ENCODE assay signal across 28 cellular contexts in the genomic region with DNA sequence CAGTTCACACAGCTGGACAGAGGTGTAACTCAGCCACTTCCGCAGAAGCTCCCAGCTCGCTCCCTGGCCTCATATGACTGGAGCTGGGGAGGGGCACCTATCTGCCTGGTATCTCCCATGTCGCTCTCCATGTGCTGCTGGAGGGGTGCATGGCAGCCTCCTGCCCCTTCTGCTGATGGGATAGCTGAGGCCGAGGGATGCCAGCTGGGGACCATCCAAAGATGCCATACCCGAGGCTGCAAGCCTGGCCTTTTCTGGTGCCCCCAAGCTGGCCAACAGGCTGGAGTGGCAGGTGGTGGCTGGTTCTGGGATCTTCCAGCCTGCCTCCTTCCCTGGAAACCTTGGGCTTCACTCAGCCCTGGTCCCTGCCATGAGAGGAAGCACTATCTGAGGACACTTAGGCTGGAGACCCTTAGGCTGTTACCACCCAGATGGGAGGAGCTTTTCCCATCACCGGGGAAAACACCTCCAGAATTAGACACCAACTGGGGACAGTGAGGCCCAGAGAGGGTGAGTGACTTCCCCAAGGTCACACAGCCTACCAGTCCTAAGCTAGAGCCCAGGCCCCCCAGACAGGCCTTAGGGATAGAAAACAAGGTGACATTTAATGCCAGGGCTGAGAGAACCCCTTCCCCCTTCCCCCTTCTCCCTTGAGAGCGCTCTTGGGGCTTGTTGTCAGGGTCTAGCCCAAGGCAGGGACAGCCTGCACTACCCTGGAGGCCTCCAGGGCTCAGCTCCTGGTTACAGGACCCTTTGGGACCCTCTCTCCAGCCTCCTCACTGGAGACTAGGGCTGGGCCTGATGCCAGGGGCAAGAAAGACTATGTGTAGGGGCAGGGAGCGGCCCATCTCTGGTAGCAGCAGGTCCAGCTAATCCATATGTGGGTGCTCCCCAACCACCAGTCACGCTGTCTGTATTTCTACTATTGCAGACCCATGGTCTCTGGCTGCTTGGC. TPM values are rescaled to one million over a fixed set of nuclear protein-coding genes. Genes with fewer than 3 reads are reported as not detected.
DNase-seq lines count a peak whose midpoint lies in the region; ATAC-seq and TF ChIP-seq lines count a peak whose summit lies in the region.
"Had no signal": no experiment of that assay in that cellular context is flagged by ENCODE, and none has a peak within 500 bp of the region (broad histone marks: within the 10 kb centered on the region; RNA-seq: fewer than 3 reads in every experiment).

No MANE protein-coding gene starts in this region.

- no peaks in the 10 kb centered on the region for H3K36me3 ChIP-seq in HEK293 (ENCODE audit: control insufficient read depth in 2 of 2, insufficient read depth in 1 of 2, low read length in 2 of 2)
- no peaks in the 10 kb centered on the region for H3K36me3 ChIP-seq in osteoblast (ENCODE audit: insufficient read depth, low read length)
- H3K36me3 ChIP-seq: esophagus muscularis mucosa, heart left ventricle had no signal

- ATAC-seq in CD4-positive, alpha-beta T cell (ENCODE audit: poor library complexity), result no peak
- ATAC-seq in activated T-helper 17 cell treated with anti-CD3 and anti-CD28 coated beads, Interleukin-2, amount 50 U/mL, for 72 hours (replicated peaks), result no peak
- no peak for ATAC-seq in HG03460 (IDR thresholded peaks at IDR 0.05; ENCODE audit: unreplicated experiment)
- ATAC-seq: CD8-positive, alpha-beta T cell; foreskin keratinocyte; heart left ventricle had no signal

- H3K9me3 Mint-ChIP-seq in CD4-positive, alpha-beta T cell, result no peaks in the 10 kb centered on the region
- H3K9me3 Mint-ChIP-seq in activated T-helper 17 cell treated with anti-CD3 and anti-CD28 coated beads, Interleukin-2, amount 50 U/mL, for 72 hours, result no peaks in the 10 kb centered on the region
- H3K9me3 Mint-ChIP-seq: CD8-positive, alpha-beta T cell; dendritic cell treated with granulocyte-macrophage colony-stimulating factor and Interleukin-4, amounts not matched to agents 40 ng/mL and 50 ng/mL, for 4 days; nephron progenitor cell; type B pancreatic cell had no signal

- H3K4me1 ChIP-seq in HEK293 (ENCODE audit: control insufficient read depth, insufficient read depth, low read length) (no peaks in the 10 kb centered on the region), osteoblast (ENCODE audit: insufficient read depth, low read length) (no peaks in the 10 kb centered on the region)
- H3K4me1 ChIP-seq: esophagus muscularis mucosa, foreskin keratinocyte, heart left ventricle, parathyroid adenoma had no signal

- H3K79me2 ChIP-seq in osteoblast (ENCODE audit: insufficient read depth, low read length), result no peaks in the 10 kb centered on the region
- H3K79me2 ChIP-seq: parathyroid adenoma had no signal

- H3K4me3 ChIP-seq in HEK293 (ENCODE audit: low read depth, low read length) (no peak overlapping the region), osteoblast (ENCODE audit: insufficient read depth, low read length) (no peak overlapping the region)
- H3K4me3 ChIP-seq: esophagus muscularis mucosa, heart left ventricle, lung, mucosa of descending colon had no signal

- POLR2A ChIA-PET in CD4-positive, alpha-beta T cell (lab: Charles Lee), result no interaction called here
- POLR2A ChIA-PET in HEK293 (lab: Yijun Ruan, JAX), result no interaction called here

- H3K9me3 ChIP-seq in CD4-positive, alpha-beta T cell (ENCODE audit: control insufficient read depth, low read length), result no peaks in the 10 kb centered on the region
- no peaks in the 10 kb centered on the region for H3K9me3 ChIP-seq in HEK293 (ENCODE audit: control insufficient read depth, insufficient read depth, low read depth, low read length)
- no peaks in the 10 kb centered on the region for H3K9me3 ChIP-seq in osteoblast (ENCODE audit: low read depth, low read length)
- H3K9me3 ChIP-seq: esophagus muscularis mucosa, heart left ventricle, mucosa of descending colon had no signal

- H3K4me1 Mint-ChIP-seq in CD4-positive, alpha-beta T cell (ENCODE audit: low read depth), result peaks cover 38% of the 10 kb centered on the region
- H3K4me1 Mint-ChIP-seq in activated T-helper 17 cell treated with anti-CD3 and anti-CD28 coated beads, Interleukin-2, amount 50 U/mL, for 72 hours, result peaks cover 8% of the 10 kb centered on the region

- DNase-seq in CD4-positive, alpha-beta T cell, result no peak
- DNase-seq in osteoblast (ENCODE audit: insufficient read length, low spot score, missing footprints), result peak; percentile 61
- DNase-seq in GDM1 (lab: John Stamatoyannopoulos, UW), result no peak
- DNase-seq in C1 segment of cervical spinal cord (lab: John Stamatoyannopoulos, UW), result no peak
- DNase-seq: activated gamma-delta T cell treated with Interleukin-2 at 50 U/mL for 16 hours; CD8-positive, alpha-beta T cell; DMS 273 treated with DMSO at 0.1 percent for 48 hours; foreskin keratinocyte; heart left ventricle; IMR-90; mucosa of descending colon; NCI-H1105 treated with DMSO at 0.1 percent for 48 hours; NCI-H1930; NCI-H526 treated with DMSO at 0.1 percent for 48 hours; nephron progenitor cell; stimulated activated CD4-positive, alpha-beta T cell treated with anti-CD3 and anti-CD28 coated beads, Interleukin-2, amount 100 ng/mL, for 48 hours; substantia nigra; T-helper 2 cell had no signal

- H3K27me3 Mint-ChIP-seq in CD4-positive, alpha-beta T cell, result no peaks in the 10 kb centered on the region
- no peaks in the 10 kb centered on the region for H3K27me3 Mint-ChIP-seq in activated T-helper 17 cell treated with anti-CD3 and anti-CD28 coated beads, Interleukin-2, amount 50 U/mL, for 72 hours

- intact Hi-C loops in CD4-positive, alpha-beta T cell (cut with DNase I, micrococcal nuclease), result no loop called here

- no peak for TF ChIP-seq CTCF in CD4-positive, alpha-beta T cell (IDR thresholded peaks at IDR 0.05)
- no peak for TF ChIP-seq CTCF in HEK293 (tag by site-specific recombination; IDR thresholded peaks at IDR 0.05)
- TF ChIP-seq CTCF in osteoblast (IDR thresholded peaks at IDR 0.05; ENCODE audit: extremely low read depth, low read depth, low read length), result no peak

- H2AFZ ChIP-seq in osteoblast (ENCODE audit: low read length), result no peak overlapping the region
- H2AFZ ChIP-seq: parathyroid adenoma had no signal

- peaks cover 8% of the 10 kb centered on the region for H3K36me3 Mint-ChIP-seq in CD4-positive, alpha-beta T cell (ENCODE audit: low read depth)
- no peaks in the 10 kb centered on the region for H3K36me3 Mint-ChIP-seq in activated T-helper 17 cell treated with anti-CD3 and anti-CD28 coated beads, Interleukin-2, amount 50 U/mL, for 72 hours (ENCODE audit: low read depth)
- H3K36me3 Mint-ChIP-seq: CD8-positive, alpha-beta T cell; type B pancreatic cell had no signal

- H3K27me3 ChIP-seq in CD4-positive, alpha-beta T cell (ENCODE audit: control insufficient read depth, insufficient read depth, low read length), result no peaks in the 10 kb centered on the region
- H3K27me3 ChIP-seq in osteoblast (ENCODE audit: insufficient read depth, low read length), result no peaks in the 10 kb centered on the region

- H3K27ac ChIP-seq in CD4-positive, alpha-beta T cell (ENCODE audit: low read depth, low read length), result no peak overlapping the region
- no peak overlapping the region for H3K27ac ChIP-seq in HEK293 (ENCODE audit: extremely low read depth, low read depth, low read length)
- no peak overlapping the region for H3K27ac ChIP-seq in osteoblast (ENCODE audit: low read depth, low read length)
- H3K27ac ChIP-seq: esophagus muscularis mucosa, foreskin keratinocyte, heart left ventricle, parathyroid adenoma, RWPE1 had no signal

- H3K4me3 Mint-ChIP-seq in CD4-positive, alpha-beta T cell, result no peak overlapping the region
- H3K4me3 Mint-ChIP-seq in activated T-helper 17 cell treated with anti-CD3 and anti-CD28 coated beads, Interleukin-2, amount 50 U/mL, for 72 hours, result no peak overlapping the region
- H3K4me3 Mint-ChIP-seq: CD8-positive, alpha-beta T cell; dendritic cell treated with granulocyte-macrophage colony-stimulating factor and Interleukin-4, amounts not matched to agents 40 ng/mL and 50 ng/mL, for 4 days; nephron progenitor cell; type B pancreatic cell had no signal

- CTCF ChIA-PET in CD4-positive, alpha-beta T cell (lab: Charles Lee), result interaction anchor here (1.4 to 1.6 kb wide), 2 partner anchors 35 to 111 kb away, joined by 3 to 4 read pairs; no protein-coding TSS in a partner anchor
- CTCF ChIA-PET in HEK293 (lab: Yijun Ruan, JAX), result interaction anchor here (0.9 to 8.6 kb wide), 2 partner anchors 15 to 30 kb away, joined by 4 to 46 read pairs; no protein-coding TSS in a partner anchor

- H3K4me2 ChIP-seq in osteoblast (ENCODE audit: insufficient read depth, low read length), result no peak overlapping the region

- H4K20me1 ChIP-seq in osteoblast (ENCODE audit: insufficient read depth, low read length), result no peaks in the 10 kb centered on the region

- peak overlapping the region; percentile 78 for H3K27ac Mint-ChIP-seq in CD4-positive, alpha-beta T cell
- peak overlapping the region; percentile 26 for H3K27ac Mint-ChIP-seq in activated T-helper 17 cell treated with anti-CD3 and anti-CD28 coated beads, Interleukin-2, amount 50 U/mL, for 72 hours
- H3K27ac Mint-ChIP-seq: CD8-positive, alpha-beta T cell; dendritic cell treated with granulocyte-macrophage colony-stimulating factor and Interleukin-4, amounts not matched to agents 40 ng/mL and 50 ng/mL, for 4 days; nephron progenitor cell; type B pancreatic cell had no signal

TF ChIP-seq in HEK293, 187 proteins besides CTCF, POLR2A, EP300 and RAD21:
- TF ChIP-seq ZNF843 (tag by site-specific recombination; IDR thresholded peaks at IDR 0.05) (no peak), ZNF768 (tag by site-specific recombination; IDR thresholded peaks at IDR 0.05) (peak; percentile 55; the same call in 1 of the 2 replicates), ZNF302 (tag by site-specific recombination; IDR thresholded peaks at IDR 0.05; ENCODE audit: low read depth) (no peak), ZNF610 (tag by site-specific recombination; IDR thresholded peaks at IDR 0.05; ENCODE audit: borderline replicate concordance) (no peak), GLIS2 (tag by site-specific recombination; IDR thresholded peaks at IDR 0.05) (0 out of 2 replicates have a peak, but pooled peaks have one; percentile 11), ZNF350 (tag by site-specific recombination; IDR thresholded peaks at IDR 0.05) (no peak)

RNA-seq across cellular contexts. Expression of gene DTX1, which starts 7.1 kb away (rescaled TPM):
- total RNA-seq in CD4-positive, alpha-beta T cell, result 10 to 100 TPM; 14.0 to 14.2 TPM
- 10 to 100 TPM; 13.2 to 17.4 TPM for total RNA-seq in activated T-helper 17 cell treated with anti-CD3 and anti-CD28 coated beads, Interleukin-2, amount 50 U/mL, for 72 hours
- under 0.01 TPM in 2 replicates for total RNA-seq in osteoblast
- total RNA-seq: foreskin keratinocyte, IMR-90, M059J had no signal

Comparison
In these comparisons a context has a peak if more than half of its experiments do, and no peak if none do; other contexts are left out.
1. RNA of gene DTX1, which starts 7.1 kb away (total RNA-seq): 13.2 to 17.4 TPM in activated T-helper 17 cell treated with anti-CD3 and anti-CD28 coated beads, Interleukin-2, amount 50 U/mL, for 72 hours and 14.0 to 14.2 TPM in CD4-positive, alpha-beta T cell; under 0.01 TPM in osteoblast; every median in the first group is over 10 times any median in the second.